ENCODE assay signal across 28 cellular contexts in the genomic region with DNA sequence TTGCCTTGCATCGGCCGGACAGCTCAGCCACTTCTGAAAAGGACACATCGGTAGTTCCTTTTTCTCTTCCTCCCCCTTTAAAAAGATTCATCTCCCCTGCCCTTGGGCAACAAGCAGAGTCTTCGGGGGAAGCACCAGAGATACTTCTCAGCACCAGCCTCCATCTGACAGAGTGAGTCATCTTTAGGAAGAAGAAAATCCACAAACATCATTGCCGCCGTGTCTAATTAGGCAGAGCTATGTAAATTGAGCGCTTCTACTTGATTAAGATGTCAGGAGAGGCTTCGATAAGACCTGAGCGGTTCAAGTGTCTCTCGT.
"Had no signal": no experiment of that assay in that cellular context is flagged by ENCODE, and none has a peak within 500 bp of the region (broad histone marks: within the 10 kb centered on the region; RNA-seq: fewer than 3 reads in every experiment).

No MANE protein-coding gene starts in this region.

- H3K36me3 ChIP-seq: adrenal gland, colonic mucosa, esophagus squamous epithelium, gastroesophageal sphincter, heart right ventricle had no signal

- H3K79me2 ChIP-seq: hepatocyte had no signal

- ATAC-seq: activated CD4-positive, alpha-beta T cell treated with anti-CD3 and anti-CD28 coated beads for 36 hours; activated CD8-positive, alpha-beta memory T cell treated with anti-CD3 and anti-CD28 coated beads, Interleukin-2, amount 10 ng/mL, durations not matched to agents 7 days and 5 days; activated CD8-positive, alpha-beta T cell treated with anti-CD3 and anti-CD28 coated beads, Interleukin-2, amount 10 ng/mL, durations not matched to agents 7 days and 5 days; activated naive CD8-positive, alpha-beta T cell treated with anti-CD3 and anti-CD28 coated beads, Interleukin-2, amount 50 U/mL, for 24 hours; body of pancreas; gastroesophageal sphincter; heart right ventricle had no signal

- H3K27ac ChIP-seq: adrenal gland, body of pancreas, colonic mucosa, epithelial cell of prostate, esophagus squamous epithelium, gastroesophageal sphincter, heart right ventricle, hepatocyte had no signal

- H3K4me3 ChIP-seq: adrenal gland, body of pancreas, colonic mucosa, esophagus squamous epithelium, gastroesophageal sphincter, heart right ventricle, hepatocyte had no signal

- FAIRE-seq: endometrium, endothelial cell of umbilical vein had no signal

- H3K9me3 ChIP-seq: adrenal gland, body of pancreas, colonic mucosa, esophagus squamous epithelium, gastroesophageal sphincter, heart right ventricle had no signal

- H3K4me1 ChIP-seq: adrenal gland, body of pancreas, colonic mucosa, gastroesophageal sphincter, heart right ventricle had no signal

- H3K4me2 ChIP-seq: hepatocyte had no signal

- H2AFZ ChIP-seq: hepatocyte had no signal

- DNase-seq: activated CD4-positive, alpha-beta memory T cell treated with anti-CD3 and anti-CD28 coated beads for 36 hours; activated CD4-positive, alpha-beta T cell treated with anti-CD3 and anti-CD28 coated beads for 36 hours; activated CD4-positive, alpha-beta T cell treated with anti-CD3 and anti-CD28 coated beads, Interleukin-2, amount 10 ng/mL, durations not matched to agents 24 days and 14 days; activated CD4-positive, CD25-positive, alpha-beta regulatory T cell; activated CD4-positive, CD25-positive, alpha-beta regulatory T cell treated with anti-CD3 and anti-CD28 coated beads, Interleukin-2, amount 50 U/mL, for 72 hours; activated CD8-positive, alpha-beta memory T cell treated with anti-CD3 and anti-CD28 coated beads, Interleukin-2, amount 10 ng/mL, durations not matched to agents 7 days and 5 days; activated CD8-positive, alpha-beta memory T cell treated with anti-CD3 and anti-CD28 coated beads, Interleukin-2, amount 50 U/mL, for 4 hours; activated CD8-positive, alpha-beta T cell treated with anti-CD3 and anti-CD28 coated beads, Interleukin-2, amount 10 ng/mL, durations not matched to agents 7 days and 5 days; activated effector memory CD4-positive, alpha-beta T cell treated with anti-CD3 and anti-CD28 coated beads, Interleukin-2, amount 50 U/mL, for 16 hours; activated naive CD4-positive, alpha-beta T cell treated with anti-CD3 and anti-CD28 coated beads for 36 hours; activated naive CD8-positive, alpha-beta T cell treated with anti-CD3 and anti-CD28 coated beads for 36 hours; activated naive CD8-positive, alpha-beta T cell treated with anti-CD3 and anti-CD28 coated beads, Interleukin-2, amount 50 U/mL, for 24 hours; activated T-cell treated with anti-CD3 and anti-CD28 coated beads, Interleukin-2, amount 50 U/mL, for 1 hour; activated T-cell treated with anti-CD3 and anti-CD28 coated beads, Interleukin-2, amount 50 U/mL, for 48 hours; adrenal gland; aorta; body of pancreas; caudate nucleus; colonic mucosa; effector CD8-positive, alpha-beta T cell; esophagus squamous epithelium; foreskin melanocyte; heart right ventricle had no signal

- H3K27me3 ChIP-seq: adrenal gland, colonic mucosa, hepatocyte had no signal
